ENCODE assay signal across 2 cellular contexts in genomic region chr10:4828005-4828404, GRCh38.
TF ChIP-seq lines count a peak whose summit lies in the region.

No MANE protein-coding gene starts in this region.

TF ChIP-seq in A549, 52 proteins besides CTCF, POLR2A, EP300 and RAD21 (continued from another document):
- TF ChIP-seq PHF8 (IDR thresholded peaks at IDR 0.05; ENCODE audit: borderline replicate concordance, low read depth) (no peak), BCL3 (IDR thresholded peaks at IDR 0.05) (no peak), NPAS2 (CRISPR knock-in tag; IDR thresholded peaks at IDR 0.05; ENCODE audit: borderline replicate concordance) (no peak), POLR2AphosphoS2 (conservative IDR thresholded peaks at IDR 0.05; ENCODE audit: low read length) (no peak), RARB (CRISPR knock-in tag; IDR thresholded peaks at IDR 0.05) (no peak), RNF2 (IDR thresholded peaks at IDR 0.05; ENCODE audit: borderline replicate concordance, low read depth) (no peak), TP53 (CRISPR knock-in tag; IDR thresholded peaks at IDR 0.05) (no peak), KDM1A (IDR thresholded peaks at IDR 0.05; ENCODE audit: low read depth) (no peak), HOXB5 (CRISPR knock-in tag; IDR thresholded peaks at IDR 0.05) (no peak), TFCP2L1 (CRISPR knock-in tag; IDR thresholded peaks at IDR 0.05) (no peak), KDM5A (IDR thresholded peaks at IDR 0.05) (no peak), RCOR1 (IDR thresholded peaks at IDR 0.05; ENCODE audit: low read depth, low read length) (no peak), MAZ (IDR thresholded peaks at IDR 0.05; ENCODE audit: borderline replicate concordance, low read depth, low read length) (no peak), HOXB13 (CRISPR knock-in tag; IDR thresholded peaks at IDR 0.05; ENCODE audit: low read depth) (no peak), FOSB (CRISPR knock-in tag; IDR thresholded peaks at IDR 0.05) (no peak), FOXS1 (CRISPR knock-in tag; IDR thresholded peaks at IDR 0.05) (no peak)

TF ChIP-seq in IMR-90, 13 proteins besides CTCF, POLR2A, EP300 and RAD21 (continued from another document):
- TF ChIP-seq, protein P1, sequence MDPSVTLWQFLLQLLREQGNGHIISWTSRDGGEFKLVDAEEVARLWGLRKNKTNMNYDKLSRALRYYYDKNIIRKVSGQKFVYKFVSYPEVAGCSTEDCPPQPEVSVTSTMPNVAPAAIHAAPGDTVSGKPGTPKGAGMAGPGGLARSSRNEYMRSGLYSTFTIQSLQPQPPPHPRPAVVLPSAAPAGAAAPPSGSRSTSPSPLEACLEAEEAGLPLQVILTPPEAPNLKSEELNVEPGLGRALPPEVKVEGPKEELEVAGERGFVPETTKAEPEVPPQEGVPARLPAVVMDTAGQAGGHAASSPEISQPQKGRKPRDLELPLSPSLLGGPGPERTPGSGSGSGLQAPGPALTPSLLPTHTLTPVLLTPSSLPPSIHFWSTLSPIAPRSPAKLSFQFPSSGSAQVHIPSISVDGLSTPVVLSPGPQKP (IDR thresholded peaks at IDR 0.05; ENCODE audit: borderline replicate concordance, low read depth, low read length) = no peak
TF ChIP-seq in IMR-90: peak in this region for 0.
